In the genomic region with DNA sequence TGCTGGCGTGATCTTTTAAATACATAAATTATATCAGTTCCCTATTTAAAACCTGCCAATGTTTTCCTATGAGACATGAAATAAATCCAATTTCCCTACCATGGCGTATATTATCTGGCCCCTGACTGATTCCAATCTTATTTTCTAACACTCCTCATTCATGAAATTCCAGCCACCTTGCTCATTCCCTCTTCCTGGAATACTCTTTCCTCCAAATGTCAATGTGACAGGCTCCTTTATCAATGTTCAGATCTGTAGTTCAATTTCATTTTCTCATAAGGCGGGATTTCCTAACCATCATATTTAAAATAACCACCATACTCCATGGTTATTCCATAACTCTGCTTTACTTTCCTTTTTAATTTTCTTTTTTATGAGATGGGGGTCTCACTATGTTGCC, we compare ENCODE assay signal across 23 cellular contexts. TPM values are rescaled to one million over a fixed set of nuclear protein-coding genes. Genes with fewer than 3 reads are reported as not detected.
DNase-seq lines count a peak whose midpoint lies in the region; ATAC-seq and TF ChIP-seq lines count a peak whose summit lies in the region.
"Had no signal": no experiment of that assay in that cellular context is flagged by ENCODE, and none has a peak within 500 bp of the region (broad histone marks: within the 10 kb centered on the region; RNA-seq: fewer than 3 reads in every experiment).

No MANE protein-coding gene starts in this region.

- POLR2A ChIA-PET in naive thymus-derived CD4-positive, alpha-beta T cell (lab: Charles Lee), result no interaction called here

- H3K27me3 ChIP-seq in CD4-positive, CD25-positive, alpha-beta regulatory T cell (ENCODE audit: control insufficient read depth, insufficient read depth, low read length), result no peaks in the 10 kb centered on the region
- H3K27me3 ChIP-seq in naive thymus-derived CD4-positive, alpha-beta T cell (ENCODE audit: control insufficient read depth in 2 of 2, insufficient read depth in 2 of 2, low read length in 2 of 2), result no peaks in the 10 kb centered on the region
- H3K27me3 ChIP-seq in left ventricle myocardium inferior (ENCODE audit: low read depth), result no peaks in the 10 kb centered on the region
- H3K27me3 ChIP-seq: BE2C, heart right ventricle had no signal

- H3K4me3 ChIP-seq in CD4-positive, CD25-positive, alpha-beta regulatory T cell (ENCODE audit: low read depth, low read length), result peak overlapping the region; percentile 29
- H3K4me3 ChIP-seq in naive thymus-derived CD4-positive, alpha-beta T cell (ENCODE audit: low read length), result no peak overlapping the region
- no peak overlapping the region for H3K4me3 ChIP-seq in left ventricle myocardium inferior
- H3K4me3 ChIP-seq: heart right ventricle had no signal

- peaks cover 54 to 96% (median 77%) of the 10 kb centered on the region in 4 donors for H3K4me1 Mint-ChIP-seq in CD4-positive, CD25-positive, alpha-beta regulatory T cell
- peaks cover 73% of the 10 kb centered on the region for H3K4me1 Mint-ChIP-seq in activated T-helper 1 cell treated with anti-CD3 and anti-CD28 coated beads, Interleukin-12 subunit alpha, Interleukin-12 subunit beta, Interleukin-2, Interleukin-4 antibody, amounts not matched to agents 30 ng/mL and 10 ng/mL and 1 ng/mL, durations not matched to agents 14 hours and 24 hours and 36 hours (ENCODE audit: low read depth)
- H3K4me1 Mint-ChIP-seq in naive thymus-derived CD4-positive, alpha-beta T cell, result peaks cover 30 to 92% (median 71%) of the 10 kb centered on the region in 7 donors

- no peak overlapping the region for H3K27ac ChIP-seq in CD4-positive, CD25-positive, alpha-beta regulatory T cell (ENCODE audit: insufficient read depth, low read length, poor library complexity, severe bottlenecking)
- H3K27ac ChIP-seq in naive thymus-derived CD4-positive, alpha-beta T cell (ENCODE audit: low read depth, low read length), result no peak overlapping the region
- H3K27ac ChIP-seq in left ventricle myocardium inferior (replicated peaks), result no peak overlapping the region
- H3K27ac ChIP-seq: epithelial cell of prostate, heart right ventricle, VCaP had no signal

- intact Hi-C loops in activated T-helper 1 cell treated with anti-CD3 and anti-CD28 coated beads, Interleukin-12 subunit alpha, Interleukin-12 subunit beta, Interleukin-2, Interleukin-4 antibody, amounts not matched to agents 30 ng/mL and 10 ng/mL and 1 ng/mL, durations not matched to agents 14 hours and 24 hours and 36 hours (cut with micrococcal nuclease), result no loop called here
- intact Hi-C loops in naive thymus-derived CD4-positive, alpha-beta T cell (cut with micrococcal nuclease), result loop anchor here in 1 of 2 donors (1.0 to 2.0 kb wide), 3 partner anchors 8 to 14 kb away; no protein-coding TSS in a partner anchor
- intact Hi-C loops in left ventricle myocardium inferior (cut with micrococcal nuclease), result no loop called here

- no peaks in the 10 kb centered on the region for H3K9me3 Mint-ChIP-seq in CD4-positive, CD25-positive, alpha-beta regulatory T cell
- H3K9me3 Mint-ChIP-seq in activated T-helper 1 cell treated with anti-CD3 and anti-CD28 coated beads, Interleukin-12 subunit alpha, Interleukin-12 subunit beta, Interleukin-2, Interleukin-4 antibody, amounts not matched to agents 30 ng/mL and 10 ng/mL and 1 ng/mL, durations not matched to agents 14 hours and 24 hours and 36 hours, result no peaks in the 10 kb centered on the region
- no peaks in the 10 kb centered on the region for H3K9me3 Mint-ChIP-seq in naive thymus-derived CD4-positive, alpha-beta T cell
- H3K9me3 Mint-ChIP-seq: stimulated activated effector memory CD8-positive, alpha-beta T cell treated with anti-CD3 and anti-CD28 coated beads, Interleukin-12 subunit alpha, Interleukin-12 subunit beta, amount 100 ng/mL, for 72 hours; T-helper 2 cell treated with Interferon-gamma antibody and Interleukin-4, amounts not matched to agents 5 μg/mL and 100 μg/mL, for 36 hours had no signal

- H3K4me3 Mint-ChIP-seq in CD4-positive, CD25-positive, alpha-beta regulatory T cell, result peak overlapping the region in 2 of 4 donors; percentile 8 to 9
- no peak overlapping the region for H3K4me3 Mint-ChIP-seq in activated T-helper 1 cell treated with anti-CD3 and anti-CD28 coated beads, Interleukin-12 subunit alpha, Interleukin-12 subunit beta, Interleukin-2, Interleukin-4 antibody, amounts not matched to agents 30 ng/mL and 10 ng/mL and 1 ng/mL, durations not matched to agents 14 hours and 24 hours and 36 hours
- H3K4me3 Mint-ChIP-seq in naive thymus-derived CD4-positive, alpha-beta T cell, result peak overlapping the region in 6 of 10 donors; percentile 6 to 68 (median 30)
- H3K4me3 Mint-ChIP-seq: nephron progenitor cell; stimulated activated effector memory CD8-positive, alpha-beta T cell treated with anti-CD3 and anti-CD28 coated beads, Interleukin-12 subunit alpha, Interleukin-12 subunit beta, amount 100 ng/mL, for 72 hours; T-helper 2 cell treated with Interferon-gamma antibody and Interleukin-4, amounts not matched to agents 5 μg/mL and 100 μg/mL, for 36 hours had no signal

- H3K36me3 ChIP-seq in CD4-positive, CD25-positive, alpha-beta regulatory T cell (ENCODE audit: control insufficient read depth, insufficient read depth, low read length), result peaks cover 3% of the 10 kb centered on the region
- H3K36me3 ChIP-seq in naive thymus-derived CD4-positive, alpha-beta T cell (ENCODE audit: control insufficient read depth in 2 of 3, insufficient read depth in 3 of 3, low read length in 3 of 3), result no peaks in the 10 kb centered on the region
- H3K36me3 ChIP-seq in left ventricle myocardium inferior, result no peaks in the 10 kb centered on the region
- H3K36me3 ChIP-seq: BE2C had no signal

- DNase-seq in CD4-positive, CD25-positive, alpha-beta regulatory T cell, result no peak
- DNase-seq in EH (ENCODE audit: low read depth) (peak; percentile 62), left ventricle myocardium inferior (no peak), A172 (ENCODE audit: low spot score) (no peak)
- DNase-seq in activated T-helper 1 cell treated with anti-CD3 and anti-CD28 coated beads, Interleukin-12 subunit alpha, Interleukin-12 subunit beta, Interleukin-2, Interleukin-4 antibody, amounts not matched to agents 30 ng/mL and 10 ng/mL and 1 ng/mL, durations not matched to agents 14 hours and 24 hours and 36 hours (ENCODE audit: low spot score), result no peak
- no peak for DNase-seq in naive thymus-derived CD4-positive, alpha-beta T cell
- DNase-seq: activated CD4-positive, alpha-beta T cell treated with anti-CD3 and anti-CD28 coated beads, Interleukin-2, amount 50 U/mL, for 4 hours; activated CD8-positive, alpha-beta memory T cell treated with anti-CD3 and anti-CD28 coated beads, Interleukin-2, amount 50 U/mL, for 48 hours; activated naive CD4-positive, alpha-beta T cell; BE2C; heart right ventricle; IMR-90; left colon; NCI-H1417; NCI-H2107; nephron progenitor cell; NK-92 treated with Interleukin-12 subunit alpha and Interleukin-12 subunit beta, amount 100 ng/mL, for 24 hours; stimulated activated CD4-positive, alpha-beta T cell treated with anti-CD3 and anti-CD28 coated beads, Interleukin-2, amount 100 ng/mL, for 24 hours had no signal

- no peaks in the 10 kb centered on the region for H3K9me3 ChIP-seq in CD4-positive, CD25-positive, alpha-beta regulatory T cell (ENCODE audit: control insufficient read depth in 2 of 2, low read length in 2 of 2)
- no peaks in the 10 kb centered on the region for H3K9me3 ChIP-seq in naive thymus-derived CD4-positive, alpha-beta T cell (ENCODE audit: control insufficient read depth in 2 of 3, low read length in 3 of 3)
- H3K9me3 ChIP-seq in left ventricle myocardium inferior (replicated peaks), result no peaks in the 10 kb centered on the region
- H3K9me3 ChIP-seq: BE2C, heart right ventricle had no signal

- H3K4me1 ChIP-seq in CD4-positive, CD25-positive, alpha-beta regulatory T cell (ENCODE audit: control insufficient read depth, insufficient read depth, low read length, poor library complexity, severe bottlenecking), result peaks cover 73% of the 10 kb centered on the region
- peaks cover 54 to 62% of the 10 kb centered on the region in 2 donors for H3K4me1 ChIP-seq in naive thymus-derived CD4-positive, alpha-beta T cell (ENCODE audit: control insufficient read depth in 2 of 2, insufficient read depth in 2 of 2, low read length in 2 of 2)
- H3K4me1 ChIP-seq in left ventricle myocardium inferior, result peaks cover 89% of the 10 kb centered on the region

- ATAC-seq in CD4-positive, CD25-positive, alpha-beta regulatory T cell (ENCODE audit: low read depth in 2 of 2), result no peak
- no peak for ATAC-seq in naive thymus-derived CD4-positive, alpha-beta T cell
- ATAC-seq in esophagus mucosa, result no peak
- ATAC-seq: heart right ventricle, left colon had no signal

- H3K27me3 Mint-ChIP-seq in CD4-positive, CD25-positive, alpha-beta regulatory T cell, result no peaks in the 10 kb centered on the region
- no peaks in the 10 kb centered on the region for H3K27me3 Mint-ChIP-seq in activated T-helper 1 cell treated with anti-CD3 and anti-CD28 coated beads, Interleukin-12 subunit alpha, Interleukin-12 subunit beta, Interleukin-2, Interleukin-4 antibody, amounts not matched to agents 30 ng/mL and 10 ng/mL and 1 ng/mL, durations not matched to agents 14 hours and 24 hours and 36 hours (ENCODE audit: insufficient read depth)
- H3K27me3 Mint-ChIP-seq in naive thymus-derived CD4-positive, alpha-beta T cell, result no peaks in the 10 kb centered on the region

- CTCF ChIA-PET in naive thymus-derived CD4-positive, alpha-beta T cell (lab: Charles Lee), result no interaction called here

- H3K36me3 Mint-ChIP-seq in CD4-positive, CD25-positive, alpha-beta regulatory T cell, result peaks cover 16% of the 10 kb centered on the region
- H3K36me3 Mint-ChIP-seq in activated T-helper 1 cell treated with anti-CD3 and anti-CD28 coated beads, Interleukin-12 subunit alpha, Interleukin-12 subunit beta, Interleukin-2, Interleukin-4 antibody, amounts not matched to agents 30 ng/mL and 10 ng/mL and 1 ng/mL, durations not matched to agents 14 hours and 24 hours and 36 hours (ENCODE audit: low read depth), result peaks cover 28% of the 10 kb centered on the region
- peaks cover 12 to 35% (median 18%) of the 10 kb centered on the region in 5 donors for H3K36me3 Mint-ChIP-seq in naive thymus-derived CD4-positive, alpha-beta T cell

- H3K27ac Mint-ChIP-seq in CD4-positive, CD25-positive, alpha-beta regulatory T cell, result peak overlapping the region; percentile 62 to 75 (median 69)
- H3K27ac Mint-ChIP-seq in activated T-helper 1 cell treated with anti-CD3 and anti-CD28 coated beads, Interleukin-12 subunit alpha, Interleukin-12 subunit beta, Interleukin-2, Interleukin-4 antibody, amounts not matched to agents 30 ng/mL and 10 ng/mL and 1 ng/mL, durations not matched to agents 14 hours and 24 hours and 36 hours, result peak overlapping the region; percentile 61
- peak overlapping the region in 1 of 9 donors; percentile 18 for H3K27ac Mint-ChIP-seq in naive thymus-derived CD4-positive, alpha-beta T cell
- H3K27ac Mint-ChIP-seq: nephron progenitor cell; stimulated activated effector memory CD8-positive, alpha-beta T cell treated with anti-CD3 and anti-CD28 coated beads, Interleukin-12 subunit alpha, Interleukin-12 subunit beta, amount 100 ng/mL, for 72 hours; T-helper 2 cell treated with Interferon-gamma antibody and Interleukin-4, amounts not matched to agents 5 μg/mL and 100 μg/mL, for 36 hours had no signal

- no peak for TF ChIP-seq CTCF in left ventricle myocardium inferior (IDR thresholded peaks at IDR 0.05; ENCODE audit: borderline replicate concordance)

RNA-seq across cellular contexts. Expression of a gene that starts 22.0 kb away (rescaled TPM):
- total RNA-seq in CD4-positive, CD25-positive, alpha-beta regulatory T cell, result 153 TPM
- polyA plus RNA-seq in CD4-positive, CD25-positive, alpha-beta regulatory T cell, result 10 to 100 TPM; 65.9 to 85.9 (median 76.4) TPM
- 95.8 and 103 TPM in 2 replicates for total RNA-seq in activated T-helper 1 cell treated with anti-CD3 and anti-CD28 coated beads, Interleukin-12 subunit alpha, Interleukin-12 subunit beta, Interleukin-2, Interleukin-4 antibody, amounts not matched to agents 30 ng/mL and 10 ng/mL and 1 ng/mL, durations not matched to agents 14 hours and 24 hours and 36 hours
- total RNA-seq in naive thymus-derived CD4-positive, alpha-beta T cell, result 100 to 1,000 TPM; 108 to 158 (median 131) TPM
- polyA plus RNA-seq in naive thymus-derived CD4-positive, alpha-beta T cell, result 100 to 1,000 TPM in 1 of 2 donors, 10 to 100 TPM in 1; 82.6 to 108 TPM
- total RNA-seq in left ventricle myocardium inferior (32.1 TPM), esophagus mucosa (51.1 TPM)
- total RNA-seq in A172 (2014; rRNA removed; shearing (Covaris generic)), result 89.7 and 110 TPM in 2 replicates
